In the genomic region with DNA sequence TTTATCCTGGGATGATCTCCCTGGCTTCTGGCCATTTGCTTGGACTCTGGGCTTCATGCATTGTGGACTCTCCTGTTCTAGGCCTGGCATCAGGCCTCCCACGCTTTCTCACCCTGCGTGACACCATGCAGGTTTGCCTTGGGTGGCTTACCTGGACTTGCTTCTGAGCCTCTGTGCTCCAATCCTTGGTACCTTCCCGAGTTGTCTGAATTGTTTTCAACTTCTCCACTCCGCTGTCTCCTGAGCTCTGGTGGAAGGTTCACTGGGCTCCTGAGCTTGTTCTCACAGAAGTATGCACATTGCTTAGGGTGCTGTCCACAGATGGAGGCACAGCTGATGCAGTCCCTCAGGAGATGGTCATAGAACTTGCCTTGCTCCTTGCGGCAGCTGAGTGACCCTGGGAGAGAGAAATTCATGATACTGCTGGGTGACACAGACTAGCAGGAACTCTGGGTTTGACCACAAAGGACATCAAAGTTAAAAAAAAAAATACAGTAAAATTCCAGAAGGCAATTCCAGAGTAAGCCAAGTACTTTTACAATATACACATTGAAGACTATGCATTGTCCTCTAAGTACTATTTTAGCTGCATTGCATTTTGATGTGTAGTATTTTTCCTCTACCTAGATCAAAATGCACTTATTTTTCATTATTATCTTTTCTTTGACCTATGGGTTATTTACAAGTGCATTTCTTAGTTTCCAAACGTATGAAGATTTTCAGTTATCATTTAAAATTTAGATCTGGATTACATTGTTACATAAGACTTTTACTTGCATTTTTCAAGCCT, we compare ENCODE assay signal across 31 cellular contexts. TPM values are rescaled to one million over a fixed set of nuclear protein-coding genes. Genes with fewer than 3 reads are reported as not detected.
DNase-seq lines count a peak whose midpoint lies in the region; ATAC-seq and TF ChIP-seq lines count a peak whose summit lies in the region.
"Had no signal": no experiment of that assay in that cellular context is flagged by ENCODE, and none has a peak within 500 bp of the region (broad histone marks: within the 10 kb centered on the region; RNA-seq: fewer than 3 reads in every experiment).

No MANE protein-coding gene starts in this region.

- H3K79me2 ChIP-seq in SU-DHL-6 (ENCODE audit: insufficient read depth, low read length): peaks cover 55% of the 10 kb centered on the region

- no peaks in the 10 kb centered on the region for H3K27me3 Mint-ChIP-seq in stimulated activated naive B cell treated with anti-CD40 and anti-IgM and Interleukin-4, amounts not matched to agents 10 μg/mL and 1 μg/mL and 100 μg/mL, for 72 hours
- H3K27me3 Mint-ChIP-seq: CD4-positive, CD25-positive, alpha-beta regulatory T cell had no signal

- no peak overlapping the region for H3K4me3 ChIP-seq in SU-DHL-6 (ENCODE audit: insufficient read depth, low read length, poor library complexity, severe bottlenecking)
- H3K4me3 ChIP-seq: breast epithelium, MG63, PC-9, SK-N-MC, suprapubic skin had no signal

- peaks cover 42 to 50% of the 10 kb centered on the region in 2 donors for H3K4me1 Mint-ChIP-seq in stimulated activated naive B cell treated with anti-CD40 and anti-IgM and Interleukin-4, amounts not matched to agents 10 μg/mL and 1 μg/mL and 100 μg/mL, for 72 hours
- H3K4me1 Mint-ChIP-seq: CD4-positive, CD25-positive, alpha-beta regulatory T cell; stimulated activated effector memory CD8-positive, alpha-beta T cell treated with anti-CD3 and anti-CD28 coated beads, Interleukin-12 subunit alpha, Interleukin-12 subunit beta, amount 100 ng/mL, for 72 hours had no signal

- H3K4me3 Mint-ChIP-seq in stimulated activated naive B cell treated with anti-CD40 and anti-IgM and Interleukin-4, amounts not matched to agents 10 μg/mL and 1 μg/mL and 100 μg/mL, for 72 hours: peak overlapping the region in 1 of 2 donors; percentile 33
- H3K4me3 Mint-ChIP-seq: CD4-positive, CD25-positive, alpha-beta regulatory T cell; effector memory CD8-positive, alpha-beta T cell; naive thymus-derived CD8-positive, alpha-beta T cell; stimulated activated effector memory CD8-positive, alpha-beta T cell treated with anti-CD3 and anti-CD28 coated beads, Interleukin-12 subunit alpha, Interleukin-12 subunit beta, amount 100 ng/mL, for 72 hours had no signal

- H3K9me2 ChIP-seq in SU-DHL-6 (replicated peaks; ENCODE audit: insufficient read depth, low read length): no peaks in the 10 kb centered on the region

- no peak for TF ChIP-seq CTCF in SU-DHL-6 (IDR thresholded peaks at IDR 0.05; ENCODE audit: insufficient read depth, low read length, poor library complexity, severe bottlenecking)

- H3K9me3 Mint-ChIP-seq in stimulated activated naive B cell treated with anti-CD40 and anti-IgM and Interleukin-4, amounts not matched to agents 10 μg/mL and 1 μg/mL and 100 μg/mL, for 72 hours: peaks cover 6 to 8% of the 10 kb centered on the region in 2 donors

- H3K27me3 ChIP-seq in SU-DHL-6 (ENCODE audit: low read length): no peaks in the 10 kb centered on the region
- H3K27me3 ChIP-seq: breast epithelium, MG63 had no signal

- peaks cover 44% of the 10 kb centered on the region for H3K36me3 ChIP-seq in SU-DHL-6 (ENCODE audit: low read length)
- H3K36me3 ChIP-seq: breast epithelium, MG63, suprapubic skin had no signal

- DNase-seq in activated CD4-positive, CD25-positive, alpha-beta regulatory T cell treated with anti-CD3 and anti-CD28 coated beads, Interleukin-2, amount 50 U/mL, for 72 hours: peak; percentile 1
- no peak for DNase-seq in activated CD4-positive, CD25-positive, alpha-beta regulatory T cell (lab: John Stamatoyannopoulos, UW)
- DNase-seq in ecto neural progenitor cell (ENCODE audit: low spot score): peak; percentile 26
- DNase-seq in stimulated activated naive B cell treated with anti-CD40 and anti-IgM and Interleukin-4, amounts not matched to agents 10 μg/mL and 1 μg/mL and 100 μg/mL, for 72 hours: no peak
- no peak for DNase-seq in NCI-H82 (lab: John Stamatoyannopoulos, UW)
- DNase-seq in dermis blood vessel endothelial cell: no peak
- no peak for DNase-seq in medulla oblongata (ENCODE audit: extremely low spot score)
- DNase-seq: anterior cingulate cortex; Calu3; CD4-positive, CD25-positive, alpha-beta regulatory T cell; DMS79; effector memory CD8-positive, alpha-beta T cell; GOT3; MG63; midbrain; naive thymus-derived CD8-positive, alpha-beta T cell; NCI-H2029; NCI-H524 treated with DMSO at 0.1 percent for 48 hours; NK-92 treated with Interleukin-12 subunit alpha and Interleukin-12 subunit beta, amount 100 ng/mL, for 24 hours; PC-9 had no signal

- H3K27ac Mint-ChIP-seq in stimulated activated naive B cell treated with anti-CD40 and anti-IgM and Interleukin-4, amounts not matched to agents 10 μg/mL and 1 μg/mL and 100 μg/mL, for 72 hours: peak overlapping the region; percentile 69
- H3K27ac Mint-ChIP-seq: activated naive CD4-positive, alpha-beta T cell treated with anti-CD3 and anti-CD28 coated beads, Interleukin-2, amount 50 U/mL, for 72 hours; CD4-positive, CD25-positive, alpha-beta regulatory T cell; effector memory CD8-positive, alpha-beta T cell; stimulated activated effector memory CD8-positive, alpha-beta T cell treated with anti-CD3 and anti-CD28 coated beads, Interleukin-12 subunit alpha, Interleukin-12 subunit beta, amount 100 ng/mL, for 72 hours had no signal

- H3K9me3 ChIP-seq in SU-DHL-6 (ENCODE audit: insufficient read depth, low read length): no peaks in the 10 kb centered on the region
- H3K9me3 ChIP-seq: MG63, suprapubic skin had no signal

- H3F3A ChIP-seq in SU-DHL-6 (ENCODE audit: insufficient read depth): peaks cover 11% of the 10 kb centered on the region; the same call in 1 of the 2 replicates

- peak overlapping the region; percentile 53; the same call in 1 of the 2 replicates for H3K27ac ChIP-seq in SU-DHL-6 (ENCODE audit: low read depth, low read length)
- H3K27ac ChIP-seq: 22Rv1, breast epithelium, PC-9, SK-N-MC, suprapubic skin had no signal

- H3K9ac ChIP-seq in SU-DHL-6 (ENCODE audit: low read length): no peak overlapping the region
- H3K9ac ChIP-seq: KMS-11 had no signal

- H4K20me1 ChIP-seq in SU-DHL-6 (ENCODE audit: low read depth, low read length): 0 out of 2 replicates have a peak, but pooled peaks cover 4% of the 10 kb centered on the region

- ATAC-seq in stimulated activated naive B cell treated with anti-CD40 and anti-IgM and Interleukin-4, amounts not matched to agents 10 μg/mL and 1 μg/mL and 100 μg/mL, for 72 hours (replicated peaks): no peak
- ATAC-seq: activated CD4-positive, CD25-positive, alpha-beta regulatory T cell treated with anti-CD3 and anti-CD28 coated beads, Interleukin-2, amount 50 U/mL, for 24 hours; activated naive CD4-positive, alpha-beta T cell treated with anti-CD3 and anti-CD28 coated beads, Interleukin-2, amount 50 U/mL, for 72 hours; effector memory CD8-positive, alpha-beta T cell; naive thymus-derived CD8-positive, alpha-beta T cell; stimulated activated effector memory CD8-positive, alpha-beta T cell treated with anti-CD3 and anti-CD28 coated beads, Interleukin-12 subunit alpha, Interleukin-12 subunit beta, amount 100 ng/mL, for 72 hours had no signal

- no peak overlapping the region for H3K4me2 ChIP-seq in SU-DHL-6 (ENCODE audit: low read depth, low read length, poor library complexity, severe bottlenecking)
- H3K4me2 ChIP-seq: PC-9 had no signal

- H3K36me3 Mint-ChIP-seq in stimulated activated naive B cell treated with anti-CD40 and anti-IgM and Interleukin-4, amounts not matched to agents 10 μg/mL and 1 μg/mL and 100 μg/mL, for 72 hours: peaks cover 45 to 75% of the 10 kb centered on the region in 2 donors
- H3K36me3 Mint-ChIP-seq: stimulated activated effector memory CD8-positive, alpha-beta T cell treated with anti-CD3 and anti-CD28 coated beads, Interleukin-12 subunit alpha, Interleukin-12 subunit beta, amount 100 ng/mL, for 72 hours had no signal

- H2AFZ ChIP-seq in SU-DHL-6 (ENCODE audit: low read depth, low read length, severe bottlenecking): no peak overlapping the region
- H2AFZ ChIP-seq: PC-9 had no signal

RNA-seq across cellular contexts. Expression of a gene that starts 23.1 kb away (rescaled TPM):
- not detected in 2 replicates for total RNA-seq in dermis blood vessel endothelial cell
- total RNA-seq: activated naive CD4-positive, alpha-beta T cell treated with anti-CD3 and anti-CD28 coated beads, Interleukin-2, amount 50 U/mL, for 72 hours; Calu3; PC-9; pulmonary artery endothelial cell; T-helper 1 cell treated with Interleukin-12 subunit alpha and Interleukin-12 subunit beta and Interleukin-4 antibody, amounts not matched to agents 30 ng/mL and 1 ng/mL, for 36 hours had no signal

Comparison
In these comparisons a context has a peak if more than half of its experiments do, and no peak if none do; other contexts are left out.
1. DNase-seq: peak in activated CD4-positive, CD25-positive, alpha-beta regulatory T cell treated with anti-CD3 and anti-CD28 coated beads, Interleukin-2, amount 50 U/mL, for 72 hours (single experiment) and ecto neural progenitor cell (single experiment); none in activated CD4-positive, CD25-positive, alpha-beta regulatory T cell (0 of 4), stimulated activated naive B cell treated with anti-CD40 and anti-IgM and Interleukin-4, amounts not matched to agents 10 μg/mL and 1 μg/mL and 100 μg/mL, for 72 hours (single experiment), NCI-H82 (single experiment), dermis blood vessel endothelial cell (single experiment) and medulla oblongata (single experiment).